9 cellular contexts compared by ENCODE assay signal in genomic region chr17:57004944-57005579, GRCh38. TPM values are rescaled to one million over a fixed set of nuclear protein-coding genes. Genes with fewer than 3 reads are reported as not detected.
DNase-seq lines count a peak whose midpoint lies in the region; ATAC-seq and TF ChIP-seq lines count a peak whose summit lies in the region.
"Had no signal": no experiment of that assay in that cellular context is flagged by ENCODE, and none has a peak within 500 bp of the region (broad histone marks: within the 10 kb centered on the region; RNA-seq: fewer than 3 reads in every experiment).

No MANE protein-coding gene starts in this region.

- peak overlapping the region in 10 of 11 experiments; percentile 8 to 74 (median 51); a peak in 17 of 22 replicates for H3K9ac ChIP-seq in BLaER1 treated with 17β-estradiol and CSF1 and Interleukin-3, amounts not matched to agents 10 nM and 100 nM
- no peak overlapping the region for H3K9ac ChIP-seq in OCI-LY3 (ENCODE audit: low read length)

- TF ChIP-seq POLR2A in gastroesophageal sphincter (IDR thresholded peaks at IDR 0.05) = no peak

- H3K9me3 ChIP-seq in BLaER1 treated with 17β-estradiol and CSF1 and Interleukin-3, amounts not matched to agents 10 nM and 100 nM (replicated peaks in 1 of 11) = no peaks in the 10 kb centered on the region; a peak in 2 of 22 replicates
- H3K9me3 ChIP-seq in OCI-LY3 (ENCODE audit: insufficient read depth, low read length) = no peaks in the 10 kb centered on the region
- no peaks in the 10 kb centered on the region for H3K9me3 ChIP-seq in gastroesophageal sphincter
- H3K9me3 ChIP-seq: HAP-1 had no signal

- peaks cover 34 to 55% (median 40%) of the 10 kb centered on the region in 11 experiments for H3K36me3 ChIP-seq in BLaER1 treated with 17β-estradiol and CSF1 and Interleukin-3, amounts not matched to agents 10 nM and 100 nM
- H3K36me3 ChIP-seq in OCI-LY3 (replicated peaks; ENCODE audit: low read depth, low read length) (no peaks in the 10 kb centered on the region), gastroesophageal sphincter (peaks cover 0 to 74% of the 10 kb centered on the region in 2 donors)
- H3K36me3 ChIP-seq: HAP-1 had no signal

- peak overlapping the region; percentile 74 to 95 (median 89) for H3K4me2 ChIP-seq in BLaER1 treated with 17β-estradiol and CSF1 and Interleukin-3, amounts not matched to agents 10 nM and 100 nM
- no peak overlapping the region for H3K4me2 ChIP-seq in OCI-LY3 (ENCODE audit: low read length)

- peaks cover 35 to 93% (median 69%) of the 10 kb centered on the region in 10 experiments for H3K4me1 ChIP-seq in BLaER1 treated with 17β-estradiol and CSF1 and Interleukin-3, amounts not matched to agents 10 nM and 100 nM
- H3K4me1 ChIP-seq in OCI-LY3 (ENCODE audit: low read length) (peaks cover 7% of the 10 kb centered on the region), gastroesophageal sphincter (peaks cover 0 to 13% (median 0%) of the 10 kb centered on the region in 3 donors)
- H3K4me1 ChIP-seq: HAP-1 had no signal

- no peak for TF ChIP-seq EP300 in gastroesophageal sphincter (IDR thresholded peaks at IDR 0.05)

- H3K27ac ChIP-seq in BLaER1 treated with 17β-estradiol and CSF1 and Interleukin-3, amounts not matched to agents 10 nM and 100 nM = peak overlapping the region in 10 of 11 experiments; percentile 27 to 86 (median 72); a peak in 21 of 22 replicates
- H3K27ac ChIP-seq in OCI-LY3 (ENCODE audit: low read length) (no peak overlapping the region), gastroesophageal sphincter (no peak overlapping the region)

- no peak for DNase-seq in DMS79 (lab: John Stamatoyannopoulos, UW)
- no peak for DNase-seq in HK-2 (ENCODE audit: unreplicated experiment)
- no peak for DNase-seq in 8988T

- WGBS in gastroesophageal sphincter (ENCODE audit: low coverage in 1 of 2), 2 donors = 56 to 74% methylated on average over 6 to 8 of the region's 8 CpGs

- ATAC-seq in GM18909 (IDR thresholded peaks at IDR 0.05; ENCODE audit: poor library complexity, unreplicated experiment) (peak; percentile 86), HG03025 (IDR thresholded peaks at IDR 0.05; ENCODE audit: low FRiP score, unreplicated experiment) (peak; percentile 79), gastroesophageal sphincter (peak; percentile 52)

- H3K4me3 ChIP-seq in BLaER1 treated with 17β-estradiol and CSF1 and Interleukin-3, amounts not matched to agents 10 nM and 100 nM = peak overlapping the region in 6 of 10 experiments; percentile 12 to 39 (median 34); a peak in 8 of 20 replicates
- H3K4me3 ChIP-seq in OCI-LY3 (ENCODE audit: low read length) (no peak overlapping the region), gastroesophageal sphincter (no peak overlapping the region)
- H3K4me3 ChIP-seq: HAP-1 had no signal

- H3K79me2 ChIP-seq in OCI-LY3 (ENCODE audit: low read length) = no peaks in the 10 kb centered on the region

- no peaks in the 10 kb centered on the region; a peak in 2 of 22 replicates for H4K20me1 ChIP-seq in BLaER1 treated with 17β-estradiol and CSF1 and Interleukin-3, amounts not matched to agents 10 nM and 100 nM
- no peaks in the 10 kb centered on the region for H4K20me1 ChIP-seq in OCI-LY3 (ENCODE audit: insufficient read depth, low read length)

- H2AFZ ChIP-seq in OCI-LY3 (ENCODE audit: low read depth, low read length) = no peak overlapping the region

- no peaks in the 10 kb centered on the region for H3K27me3 ChIP-seq in BLaER1 treated with 17β-estradiol and CSF1 and Interleukin-3, amounts not matched to agents 10 nM and 100 nM
- no peaks in the 10 kb centered on the region for H3K27me3 ChIP-seq in OCI-LY3 (ENCODE audit: low read depth, low read length)
- H3K27me3 ChIP-seq in gastroesophageal sphincter = no peaks in the 10 kb centered on the region

- TF ChIP-seq CTCF in OCI-LY3 (IDR thresholded peaks at IDR 0.05; ENCODE audit: low read depth, low read length) = peak; percentile 12
- TF ChIP-seq CTCF in gastroesophageal sphincter (IDR thresholded peaks at IDR 0.05) = peak; percentile 33 to 67 (median 58)

RNA-seq across cellular contexts. Expression of gene SCPEP1, which starts 27.1 kb away (rescaled TPM):
- total RNA-seq in gastroesophageal sphincter = 100 to 1,000 TPM in 1 of 4 donors, 10 to 100 TPM in 3; 84.5 to 104 (median 94.1) TPM

RNA-seq across cellular contexts. Expression of gene COIL, which starts 44.2 kb away (rescaled TPM):
- 10 to 100 TPM in 3 of 4 donors, 1 to 10 TPM in 1; 10.0 to 16.9 (median 10.9) TPM for total RNA-seq in gastroesophageal sphincter

Comparison
In these comparisons a context has a peak if more than half of its experiments do, and no peak if none do; other contexts are left out.
1. H3K27ac ChIP-seq: peak in BLaER1 treated with 17β-estradiol and CSF1 and Interleukin-3, amounts not matched to agents 10 nM and 100 nM (10 of 11); none in OCI-LY3 (single experiment) and gastroesophageal sphincter (0 of 4).
2. H3K4me3 ChIP-seq: peak in BLaER1 treated with 17β-estradiol and CSF1 and Interleukin-3, amounts not matched to agents 10 nM and 100 nM (6 of 10); none in OCI-LY3 (single experiment) and gastroesophageal sphincter (0 of 2).
3. Peak in every context shown above with its lines, with median percentiles within 50 percentile points of each other: ATAC-seq.